33 cellular contexts compared by ENCODE assay signal in genomic region chr12:30923057-30923456, GRCh38. TPM values are rescaled to one million over a fixed set of nuclear protein-coding genes. Genes with fewer than 3 reads are reported as not detected.
"Had no signal": no experiment of that assay in that cellular context is flagged by ENCODE, and none has a peak within 500 bp of the region (broad histone marks: within the 10 kb centered on the region; RNA-seq: fewer than 3 reads in every experiment).

No MANE protein-coding gene starts in this region.

- H3K27ac Mint-ChIP-seq: activated CD4-positive, alpha-beta memory T cell treated with anti-CD3 and anti-CD28 coated beads for 36 hours; activated CD4-positive, alpha-beta T cell treated with anti-CD3 and anti-CD28 coated beads for 36 hours; activated CD4-positive, alpha-beta T cell treated with anti-CD3 and anti-CD28 coated beads, Interleukin-2, amount 10 ng/mL, durations not matched to agents 24 days and 14 days; activated CD8-positive, alpha-beta memory T cell treated with anti-CD3 and anti-CD28 coated beads, Interleukin-2, amount 10 ng/mL, durations not matched to agents 7 days and 5 days; activated CD8-positive, alpha-beta T cell treated with anti-CD3 and anti-CD28 coated beads, Interleukin-2, amount 10 ng/mL, durations not matched to agents 7 days and 5 days; activated naive CD4-positive, alpha-beta T cell treated with anti-CD3 and anti-CD28 coated beads for 36 hours; activated naive CD4-positive, alpha-beta T cell treated with anti-CD3 and anti-CD28 coated beads, Interleukin-2, amount 50 U/mL, for 24 hours; activated naive CD8-positive, alpha-beta T cell treated with anti-CD3 and anti-CD28 coated beads for 36 hours; activated naive CD8-positive, alpha-beta T cell treated with anti-CD3 and anti-CD28 coated beads, Interleukin-2, amount 50 U/mL, for 24 hours; activated T-helper 1 cell treated with anti-CD3 and anti-CD28 coated beads, Interleukin-12 subunit alpha, Interleukin-12 subunit beta, Interleukin-2, Interleukin-4 antibody, amounts not matched to agents 30 ng/mL and 10 ng/mL and 1 ng/mL, durations not matched to agents 14 hours and 24 hours and 36 hours; activated T-helper 2 cell treated with anti-CD3 and anti-CD28 coated beads, Interferon-gamma antibody, Interleukin-2, Interleukin-4, amounts not matched to agents 10 μg/mL and 5 μg/mL and 100 μg/mL, durations not matched to agents 14 hours and 24 hours and 36 hours; dendritic cell treated with granulocyte-macrophage colony-stimulating factor and Interleukin-4, amounts not matched to agents 40 ng/mL and 50 ng/mL, for 4 days had no signal

- H3K36me3 Mint-ChIP-seq: activated CD4-positive, alpha-beta memory T cell treated with anti-CD3 and anti-CD28 coated beads for 36 hours; activated CD8-positive, alpha-beta memory T cell treated with anti-CD3 and anti-CD28 coated beads, Interleukin-2, amount 10 ng/mL, durations not matched to agents 7 days and 5 days; activated naive CD4-positive, alpha-beta T cell treated with anti-CD3 and anti-CD28 coated beads, Interleukin-2, amount 50 U/mL, for 24 hours; activated naive CD8-positive, alpha-beta T cell treated with anti-CD3 and anti-CD28 coated beads for 36 hours had no signal

- H3K4me1 Mint-ChIP-seq: activated CD4-positive, alpha-beta T cell treated with anti-CD3 and anti-CD28 coated beads for 36 hours; activated CD4-positive, alpha-beta T cell treated with anti-CD3 and anti-CD28 coated beads, Interleukin-2, amount 10 ng/mL, durations not matched to agents 24 days and 14 days; activated CD8-positive, alpha-beta memory T cell treated with anti-CD3 and anti-CD28 coated beads, Interleukin-2, amount 10 ng/mL, durations not matched to agents 7 days and 5 days; activated naive CD4-positive, alpha-beta T cell treated with anti-CD3 and anti-CD28 coated beads, Interleukin-2, amount 50 U/mL, for 24 hours; activated naive CD8-positive, alpha-beta T cell treated with anti-CD3 and anti-CD28 coated beads for 36 hours had no signal

- H3K9me3 ChIP-seq: adrenal gland, body of pancreas had no signal

- H3K9me3 Mint-ChIP-seq: activated CD4-positive, alpha-beta memory T cell treated with anti-CD3 and anti-CD28 coated beads for 36 hours; activated CD4-positive, alpha-beta T cell treated with anti-CD3 and anti-CD28 coated beads, Interleukin-2, amount 10 ng/mL, durations not matched to agents 24 days and 14 days; activated naive CD4-positive, alpha-beta T cell treated with anti-CD3 and anti-CD28 coated beads for 36 hours; activated naive CD4-positive, alpha-beta T cell treated with anti-CD3 and anti-CD28 coated beads, Interleukin-2, amount 50 U/mL, for 24 hours; activated naive CD8-positive, alpha-beta T cell treated with anti-CD3 and anti-CD28 coated beads for 36 hours; activated naive CD8-positive, alpha-beta T cell treated with anti-CD3 and anti-CD28 coated beads, Interleukin-2, amount 50 U/mL, for 24 hours; activated T-helper 1 cell treated with anti-CD3 and anti-CD28 coated beads, Interleukin-12 subunit alpha, Interleukin-12 subunit beta, Interleukin-2, Interleukin-4 antibody, amounts not matched to agents 30 ng/mL and 10 ng/mL and 1 ng/mL, durations not matched to agents 14 hours and 24 hours and 36 hours; activated T-helper 2 cell treated with anti-CD3 and anti-CD28 coated beads, Interferon-gamma antibody, Interleukin-2, Interleukin-4, amounts not matched to agents 10 μg/mL and 5 μg/mL and 100 μg/mL, durations not matched to agents 14 hours and 24 hours and 36 hours; dendritic cell treated with granulocyte-macrophage colony-stimulating factor and Interleukin-4, amounts not matched to agents 40 ng/mL and 50 ng/mL, for 4 days had no signal

- H3K4me1 ChIP-seq: adrenal gland had no signal

- DNase-seq: activated CD4-positive, alpha-beta memory T cell treated with anti-CD3 and anti-CD28 coated beads for 36 hours; activated CD4-positive, alpha-beta T cell treated with anti-CD3 and anti-CD28 coated beads for 36 hours; activated CD4-positive, alpha-beta T cell treated with anti-CD3 and anti-CD28 coated beads, Interleukin-2, amount 10 ng/mL, durations not matched to agents 24 days and 14 days; activated CD4-positive, CD25-positive, alpha-beta regulatory T cell; activated CD4-positive, CD25-positive, alpha-beta regulatory T cell treated with anti-CD3 and anti-CD28 coated beads, Interleukin-2, amount 50 U/mL, for 72 hours; activated CD8-positive, alpha-beta memory T cell treated with anti-CD3 and anti-CD28 coated beads, Interleukin-2, amount 10 ng/mL, durations not matched to agents 7 days and 5 days; activated CD8-positive, alpha-beta memory T cell treated with anti-CD3 and anti-CD28 coated beads, Interleukin-2, amount 50 U/mL, for 4 hours; activated CD8-positive, alpha-beta T cell treated with anti-CD3 and anti-CD28 coated beads, Interleukin-2, amount 10 ng/mL, durations not matched to agents 7 days and 5 days; activated effector memory CD4-positive, alpha-beta T cell treated with anti-CD3 and anti-CD28 coated beads, Interleukin-2, amount 50 U/mL, for 16 hours; activated naive CD4-positive, alpha-beta T cell treated with anti-CD3 and anti-CD28 coated beads for 36 hours; activated naive CD8-positive, alpha-beta T cell treated with anti-CD3 and anti-CD28 coated beads for 36 hours; activated naive CD8-positive, alpha-beta T cell treated with anti-CD3 and anti-CD28 coated beads, Interleukin-2, amount 50 U/mL, for 24 hours; activated T-cell treated with anti-CD3 and anti-CD28 coated beads, Interleukin-2, amount 50 U/mL, for 1 hour; activated T-cell treated with anti-CD3 and anti-CD28 coated beads, Interleukin-2, amount 50 U/mL, for 48 hours; adrenal gland; amygdala; aorta; body of pancreas; central memory CD4-positive, alpha-beta T cell; cerebellar nuclear complex; dorsolateral prefrontal cortex; effector CD8-positive, alpha-beta T cell; foreskin fibroblast; head of caudate nucleus; T-helper 2 cell had no signal

- H3K4me3 Mint-ChIP-seq: activated CD4-positive, alpha-beta memory T cell treated with anti-CD3 and anti-CD28 coated beads for 36 hours; activated CD4-positive, alpha-beta T cell treated with anti-CD3 and anti-CD28 coated beads for 36 hours; activated CD4-positive, alpha-beta T cell treated with anti-CD3 and anti-CD28 coated beads, Interleukin-2, amount 10 ng/mL, durations not matched to agents 24 days and 14 days; activated CD8-positive, alpha-beta memory T cell treated with anti-CD3 and anti-CD28 coated beads, Interleukin-2, amount 10 ng/mL, durations not matched to agents 7 days and 5 days; activated CD8-positive, alpha-beta T cell treated with anti-CD3 and anti-CD28 coated beads, Interleukin-2, amount 10 ng/mL, durations not matched to agents 7 days and 5 days; activated naive CD4-positive, alpha-beta T cell treated with anti-CD3 and anti-CD28 coated beads for 36 hours; activated naive CD4-positive, alpha-beta T cell treated with anti-CD3 and anti-CD28 coated beads, Interleukin-2, amount 50 U/mL, for 24 hours; activated naive CD8-positive, alpha-beta T cell treated with anti-CD3 and anti-CD28 coated beads for 36 hours; activated naive CD8-positive, alpha-beta T cell treated with anti-CD3 and anti-CD28 coated beads, Interleukin-2, amount 50 U/mL, for 24 hours; activated T-helper 1 cell treated with anti-CD3 and anti-CD28 coated beads, Interleukin-12 subunit alpha, Interleukin-12 subunit beta, Interleukin-2, Interleukin-4 antibody, amounts not matched to agents 30 ng/mL and 10 ng/mL and 1 ng/mL, durations not matched to agents 14 hours and 24 hours and 36 hours; dendritic cell treated with granulocyte-macrophage colony-stimulating factor and Interleukin-4, amounts not matched to agents 40 ng/mL and 50 ng/mL, for 4 days had no signal

- H3K27ac ChIP-seq: adrenal gland, body of pancreas, coronary artery, dorsolateral prefrontal cortex had no signal

- H3K4me3 ChIP-seq: adrenal gland, body of pancreas, coronary artery, dorsolateral prefrontal cortex had no signal

- H3K36me3 ChIP-seq: adrenal gland had no signal

- ATAC-seq: activated CD4-positive, alpha-beta T cell treated with anti-CD3 and anti-CD28 coated beads for 36 hours; activated CD8-positive, alpha-beta memory T cell treated with anti-CD3 and anti-CD28 coated beads, Interleukin-2, amount 10 ng/mL, durations not matched to agents 7 days and 5 days; activated CD8-positive, alpha-beta T cell treated with anti-CD3 and anti-CD28 coated beads, Interleukin-2, amount 10 ng/mL, durations not matched to agents 7 days and 5 days; activated naive CD8-positive, alpha-beta T cell treated with anti-CD3 and anti-CD28 coated beads, Interleukin-2, amount 50 U/mL, for 24 hours; body of pancreas; esophagus mucosa had no signal

RNA-seq across cellular contexts. Expression of gene TSPAN11, which starts 3.5 kb away (rescaled TPM):
- total RNA-seq: activated CD4-positive, alpha-beta memory T cell treated with anti-CD3 and anti-CD28 coated beads for 36 hours; activated CD4-positive, alpha-beta T cell treated with anti-CD3 and anti-CD28 coated beads for 36 hours; activated CD4-positive, alpha-beta T cell treated with anti-CD3 and anti-CD28 coated beads, Interleukin-2, amount 10 ng/mL, durations not matched to agents 24 days and 14 days; activated CD8-positive, alpha-beta memory T cell treated with anti-CD3 and anti-CD28 coated beads for 36 hours; activated CD8-positive, alpha-beta memory T cell treated with anti-CD3 and anti-CD28 coated beads, Interleukin-2, amount 10 ng/mL, durations not matched to agents 7 days and 5 days; activated CD8-positive, alpha-beta T cell treated with anti-CD3 and anti-CD28 coated beads, Interleukin-2, amount 10 ng/mL, durations not matched to agents 7 days and 5 days; activated naive CD4-positive, alpha-beta T cell treated with anti-CD3 and anti-CD28 coated beads for 36 hours; activated naive CD8-positive, alpha-beta T cell treated with anti-CD3 and anti-CD28 coated beads for 36 hours; activated T-helper 1 cell treated with anti-CD3 and anti-CD28 coated beads, Interleukin-12 subunit alpha, Interleukin-12 subunit beta, Interleukin-2, Interleukin-4 antibody, amounts not matched to agents 30 ng/mL and 10 ng/mL and 1 ng/mL, durations not matched to agents 14 hours and 24 hours and 36 hours; activated T-helper 2 cell treated with anti-CD3 and anti-CD28 coated beads, Interferon-gamma antibody, Interleukin-2, Interleukin-4, amounts not matched to agents 10 μg/mL and 5 μg/mL and 100 μg/mL, durations not matched to agents 14 hours and 24 hours and 36 hours; T-helper 1 cell treated with Interleukin-12 subunit alpha and Interleukin-12 subunit beta and Interleukin-4 antibody, amounts not matched to agents 30 ng/mL and 1 ng/mL, for 36 hours had no signal
